11 cellular contexts compared by ENCODE assay signal in genomic region chr1:64962447-64962846, GRCh38. TPM values are rescaled to one million over a fixed set of nuclear protein-coding genes. Genes with fewer than 3 reads are reported as not detected.
DNase-seq lines count a peak whose midpoint lies in the region; ATAC-seq and TF ChIP-seq lines count a peak whose summit lies in the region.
"Had no signal": no experiment of that assay in that cellular context is flagged by ENCODE, and none has a peak within 500 bp of the region (broad histone marks: within the 10 kb centered on the region; RNA-seq: fewer than 3 reads in every experiment).

No MANE protein-coding gene starts in this region.

- no peak overlapping the region for H3K4me2 ChIP-seq in osteoblast (ENCODE audit: insufficient read depth, low read length)

- H3K27ac Mint-ChIP-seq in activated naive CD8-positive, alpha-beta T cell treated with anti-CD3 and anti-CD28 coated beads for 36 hours = peak overlapping the region; percentile 65
- no peak overlapping the region for H3K27ac Mint-ChIP-seq in Caco-2 (ENCODE audit: unreplicated experiment)

- no peaks in the 10 kb centered on the region for H3K36me3 ChIP-seq in osteoblast (ENCODE audit: insufficient read depth, low read length)
- H3K36me3 ChIP-seq in Caco-2 (ENCODE audit: control insufficient read depth, insufficient read depth, low read length) = no peaks in the 10 kb centered on the region
- H3K36me3 ChIP-seq: esophagus muscularis mucosa, uterus had no signal

- H2AFZ ChIP-seq in osteoblast (ENCODE audit: low read length) = no peak overlapping the region

- CTCF ChIA-PET in Caco-2 (lab: Charles Lee) = no interaction called here

- H3K27me3 ChIP-seq in osteoblast (ENCODE audit: insufficient read depth, low read length) (no peaks in the 10 kb centered on the region), Caco-2 (replicated peaks; ENCODE audit: control insufficient read depth, insufficient read depth, low read length) (no peaks in the 10 kb centered on the region)
- H3K27me3 ChIP-seq: esophagus muscularis mucosa, uterus had no signal

- H3K36me3 Mint-ChIP-seq in activated naive CD8-positive, alpha-beta T cell treated with anti-CD3 and anti-CD28 coated beads for 36 hours = peaks cover 16% of the 10 kb centered on the region
- peaks cover 8% of the 10 kb centered on the region for H3K36me3 Mint-ChIP-seq in Caco-2 (ENCODE audit: insufficient read depth, unreplicated experiment)

- H3K4me3 Mint-ChIP-seq in activated naive CD8-positive, alpha-beta T cell treated with anti-CD3 and anti-CD28 coated beads for 36 hours = peak overlapping the region; percentile 62
- no peak overlapping the region for H3K4me3 Mint-ChIP-seq in Caco-2 (ENCODE audit: unreplicated experiment)

- TF ChIP-seq CTCF in osteoblast (IDR thresholded peaks at IDR 0.05; ENCODE audit: extremely low read depth, low read depth, low read length) = no peak
- TF ChIP-seq CTCF in Caco-2 (IDR thresholded peaks at IDR 0.05; ENCODE audit: insufficient read depth in 1 of 2, low read depth in 1 of 2, low read length in 1 of 2, severe bottlenecking in 1 of 2, unreplicated experiment in 1 of 2) = no peak

- H3K9me3 ChIP-seq in osteoblast (ENCODE audit: low read depth, low read length) (no peaks in the 10 kb centered on the region), Caco-2 (no peaks in the 10 kb centered on the region)
- H3K9me3 ChIP-seq: esophagus muscularis mucosa, uterus had no signal

- POLR2A ChIA-PET in Caco-2 (lab: Charles Lee) = no interaction called here

- H3K27ac ChIP-seq in osteoblast (ENCODE audit: low read depth, low read length) = no peak overlapping the region
- H3K27ac ChIP-seq: esophagus muscularis mucosa, uterus had no signal

- peaks cover 73% of the 10 kb centered on the region for H3K4me1 Mint-ChIP-seq in activated naive CD8-positive, alpha-beta T cell treated with anti-CD3 and anti-CD28 coated beads for 36 hours
- H3K4me1 Mint-ChIP-seq in Caco-2 (ENCODE audit: low read depth, unreplicated experiment) = no peaks in the 10 kb centered on the region

- H3K27me3 Mint-ChIP-seq in activated naive CD8-positive, alpha-beta T cell treated with anti-CD3 and anti-CD28 coated beads for 36 hours = no peaks in the 10 kb centered on the region
- no peaks in the 10 kb centered on the region for H3K27me3 Mint-ChIP-seq in Caco-2 (ENCODE audit: insufficient read depth, unreplicated experiment)

- H3K9me3 Mint-ChIP-seq in activated naive CD8-positive, alpha-beta T cell treated with anti-CD3 and anti-CD28 coated beads for 36 hours = no peaks in the 10 kb centered on the region
- H3K9me3 Mint-ChIP-seq in Caco-2 (ENCODE audit: unreplicated experiment) = no peaks in the 10 kb centered on the region

- ATAC-seq in GM18502 (IDR thresholded peaks at IDR 0.05; ENCODE audit: poor library complexity, unreplicated experiment) (peak; percentile 24), GM21367 (IDR thresholded peaks at IDR 0.05; ENCODE audit: unreplicated experiment) (no peak)

- H3K4me1 ChIP-seq in osteoblast (ENCODE audit: insufficient read depth, low read length) (peaks cover 10% of the 10 kb centered on the region), Caco-2 (no peaks in the 10 kb centered on the region)

- peaks cover 86% of the 10 kb centered on the region for H3K79me2 ChIP-seq in osteoblast (ENCODE audit: insufficient read depth, low read length)

- intact Hi-C loops in Caco-2 (cut with micrococcal nuclease; ENCODE audit: unreplicated experiment) = no loop called here

- H4K20me1 ChIP-seq in osteoblast (ENCODE audit: insufficient read depth, low read length) = peaks cover 51% of the 10 kb centered on the region

- in situ Hi-C loops in KBM-7 (cut with MboI; ENCODE audit: low pct_unique_long_range_greater_than_20kb, low sequenced_read_pairs) = no loop called here

- H3K4me3 ChIP-seq in osteoblast (ENCODE audit: insufficient read depth, low read length) (no peak overlapping the region), Caco-2 (ENCODE audit: low read depth, low read length) (no peak overlapping the region)
- H3K4me3 ChIP-seq: esophagus muscularis mucosa, uterus had no signal

- no TSS peak for BruUV-seq in Caco-2 (replicated peaks; lab: Mats Ljungman, UMichigan)

- DNase-seq in KBM-7 = peak; percentile 78
- no peak for DNase-seq in activated naive CD8-positive, alpha-beta T cell treated with anti-CD3 and anti-CD28 coated beads for 36 hours
- DNase-seq in osteoblast (ENCODE audit: insufficient read length, low spot score, missing footprints) = peak; percentile 53
- no peak for DNase-seq in NCI-H1092 (lab: John Stamatoyannopoulos, UW)
- DNase-seq in SK-N-DZ (ENCODE audit: low spot score) = no peak
- DNase-seq in Caco-2 = no peak
- DNase-seq: IMR-90, uterus had no signal

RNA-seq across cellular contexts. Expression of gene JAK1, which starts 3.9 kb away (rescaled TPM):
- 10 to 100 TPM; 85.6 to 88.0 TPM for total RNA-seq in activated naive CD8-positive, alpha-beta T cell treated with anti-CD3 and anti-CD28 coated beads for 36 hours
- 178 and 197 TPM in 2 replicates for total RNA-seq in osteoblast
- polyA plus RNA-seq in SK-N-DZ (2014; cell fraction: cytosol; rRNA removed) = 12.5 and 14.3 TPM in 2 replicates
- 8.6 and 11.8 TPM in 2 replicates for polyA plus RNA-seq in SK-N-DZ (2014; cell fraction: nucleus; rRNA removed)
- total RNA-seq in Caco-2 (2022) = 35.5 and 35.7 TPM in 2 replicates

Comparison
In these comparisons a context has a peak if more than half of its experiments do, and no peak if none do; other contexts are left out.
1. DNase-seq: peak in KBM-7 (single experiment) and osteoblast (single experiment); none in activated naive CD8-positive, alpha-beta T cell treated with anti-CD3 and anti-CD28 coated beads for 36 hours (single experiment), NCI-H1092 (single experiment), SK-N-DZ (single experiment) and Caco-2 (0 of 2).